Comparison of ENCODE assay signal across 21 cellular contexts in the genomic region with DNA sequence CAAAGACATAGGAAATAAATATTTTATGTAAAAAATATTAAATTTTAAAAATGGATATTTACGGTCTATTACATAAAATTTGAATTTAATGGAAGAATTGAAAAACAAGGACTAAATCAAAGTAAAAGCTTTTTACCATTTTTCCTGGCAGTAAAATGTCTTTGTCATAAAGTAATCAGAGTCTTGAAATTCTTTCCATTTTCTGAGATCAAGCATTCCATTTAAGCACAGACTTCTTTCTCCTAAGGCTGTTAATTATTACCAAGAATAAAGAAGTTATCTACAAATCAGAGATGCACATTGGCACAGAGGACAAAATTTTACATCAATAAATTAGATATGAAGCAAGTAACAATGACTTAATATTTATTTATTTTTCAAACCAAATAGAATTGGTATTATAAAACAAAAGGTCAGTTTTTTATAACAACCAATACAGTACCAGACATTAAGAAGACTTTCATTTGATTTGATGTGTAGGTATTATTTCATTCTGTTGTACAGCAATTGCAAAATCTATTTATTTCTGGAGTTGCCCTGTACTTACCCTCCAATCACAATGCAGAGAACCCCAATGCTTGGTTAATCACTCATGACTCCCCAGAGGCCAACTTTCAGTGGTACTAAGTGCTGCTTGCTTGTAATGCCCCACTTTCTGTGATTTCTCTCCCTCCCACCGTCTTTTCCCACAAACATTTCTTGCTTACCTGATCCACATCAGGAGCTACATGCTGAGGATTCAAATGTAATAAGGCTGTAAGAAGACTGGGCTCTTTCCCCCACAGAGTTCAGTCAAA.
DNase-seq lines count a peak whose midpoint lies in the region; ATAC-seq, FAIRE-seq and TF ChIP-seq lines count a peak whose summit lies in the region.
"Had no signal": no experiment of that assay in that cellular context is flagged by ENCODE, and none has a peak within 500 bp of the region (broad histone marks: within the 10 kb centered on the region; RNA-seq: fewer than 3 reads in every experiment).

No MANE protein-coding gene starts in this region.

- POLR2A ChIA-PET in Caco-2 (lab: Charles Lee): no interaction called here

- no peak overlapping the region for H3K4me3 Mint-ChIP-seq in Caco-2 (ENCODE audit: unreplicated experiment)
- H3K4me3 Mint-ChIP-seq: CD8-positive, alpha-beta memory T cell; H9; HFFc6 had no signal

- no peak overlapping the region for H3K27ac Mint-ChIP-seq in Caco-2 (ENCODE audit: unreplicated experiment)
- H3K27ac Mint-ChIP-seq: CD8-positive, alpha-beta memory T cell; H9; HFFc6 had no signal

- CTCF ChIA-PET in Caco-2 (lab: Charles Lee): no interaction called here

- intact Hi-C loops in pancreas (cut with DNase I) (no loop called here), Caco-2 (cut with micrococcal nuclease; ENCODE audit: unreplicated experiment) (no loop called here)

- no TSS peak for BruUV-seq in Caco-2 (replicated peaks; lab: Mats Ljungman, UMichigan)

- H3K27me3 ChIP-seq in pancreas (no peaks in the 10 kb centered on the region), Caco-2 (replicated peaks; ENCODE audit: control insufficient read depth, insufficient read depth, low read length) (no peaks in the 10 kb centered on the region)

- H3K36me3 Mint-ChIP-seq in Caco-2 (ENCODE audit: insufficient read depth, unreplicated experiment): no peaks in the 10 kb centered on the region
- H3K36me3 Mint-ChIP-seq: CD8-positive, alpha-beta memory T cell had no signal

- no peak overlapping the region for H3K27ac ChIP-seq in pancreas
- H3K27ac ChIP-seq: GM23248 had no signal

- H3K4me3 ChIP-seq in pancreas (no peak overlapping the region), Caco-2 (ENCODE audit: low read depth, low read length) (no peak overlapping the region)
- H3K4me3 ChIP-seq: GM23248 had no signal

- FAIRE-seq in RCC 7860 (lab: Jason Lieb, UNC): peak; percentile 50
- peak; percentile 39 for FAIRE-seq in pancreas (lab: Jason Lieb, UNC)

- H3K27me3 Mint-ChIP-seq in Caco-2 (ENCODE audit: insufficient read depth, unreplicated experiment): no peaks in the 10 kb centered on the region
- H3K27me3 Mint-ChIP-seq: CD8-positive, alpha-beta memory T cell had no signal

- no peaks in the 10 kb centered on the region for H3K4me1 ChIP-seq in pancreas
- H3K4me1 ChIP-seq in Caco-2: no peaks in the 10 kb centered on the region

- no peaks in the 10 kb centered on the region for H3K9me3 ChIP-seq in pancreas
- no peaks in the 10 kb centered on the region for H3K9me3 ChIP-seq in Caco-2

- ATAC-seq in pancreas (peak in 1 of 4 donors; percentile 44), HG03460 (IDR thresholded peaks at IDR 0.05; ENCODE audit: unreplicated experiment) (no peak), HG03378 (IDR thresholded peaks at IDR 0.05; ENCODE audit: unreplicated experiment) (no peak), HG02870 (IDR thresholded peaks at IDR 0.05; ENCODE audit: unreplicated experiment) (no peak)

- no peaks in the 10 kb centered on the region for H3K4me1 Mint-ChIP-seq in Caco-2 (ENCODE audit: low read depth, unreplicated experiment)
- H3K4me1 Mint-ChIP-seq: CD8-positive, alpha-beta memory T cell; H9 had no signal

- WGBS in pancreas, 2 donors: 74 to 77% methylated on average over 2 of the region's 2 CpGs

- DNase-seq in Caki2 (ENCODE audit: low read depth): peak; percentile 38
- DNase-seq in RCC 7860 (ENCODE audit: low spot score): peak; percentile 16
- peak; percentile 34 for DNase-seq in kidney tubule cell (ENCODE audit: low spot score)
- DNase-seq in pancreas: no peak
- no peak for DNase-seq in Caco-2
- DNase-seq: CD8-positive, alpha-beta memory T cell; EL; GM23248; H9; HFFc6; Kasumi-1; NCI-H1417 treated with DMSO at 0.1 percent for 48 hours; NCI-H187 treated with DMSO at 0.1 percent for 48 hours; NCI-H2107; NCI-H2227 treated with DMSO at 0.1 percent for 48 hours; NCI-H510A; NK-92 treated with Interleukin-12 subunit alpha and Interleukin-12 subunit beta, amount 100 ng/mL, for 24 hours; T-helper 1 cell had no signal

- TF ChIP-seq CTCF in pancreas (IDR thresholded peaks at IDR 0.05) (no peak), Caco-2 (IDR thresholded peaks at IDR 0.05; ENCODE audit: insufficient read depth in 1 of 2, low read depth in 1 of 2, low read length in 1 of 2, severe bottlenecking in 1 of 2, unreplicated experiment in 1 of 2) (no peak)

- H3K36me3 ChIP-seq in pancreas: no peaks in the 10 kb centered on the region
- H3K36me3 ChIP-seq in Caco-2 (ENCODE audit: control insufficient read depth, insufficient read depth, low read length): no peaks in the 10 kb centered on the region

- in situ Hi-C loops in Caki2 (cut with HindIII; ENCODE audit: low pct_unique_long_range_greater_than_20kb, low sequenced_read_pairs): no loop called here

- H3K9me3 Mint-ChIP-seq in Caco-2 (ENCODE audit: unreplicated experiment): no peaks in the 10 kb centered on the region

Comparison
In these comparisons a context has a peak if more than half of its experiments do, and no peak if none do; other contexts are left out.
1. DNase-seq: peak in Caki2 (single experiment), RCC 7860 (single experiment) and kidney tubule cell (single experiment); none in pancreas (0 of 6) and Caco-2 (0 of 2).